1 cellular context compared by ENCODE assay signal in the genomic region with DNA sequence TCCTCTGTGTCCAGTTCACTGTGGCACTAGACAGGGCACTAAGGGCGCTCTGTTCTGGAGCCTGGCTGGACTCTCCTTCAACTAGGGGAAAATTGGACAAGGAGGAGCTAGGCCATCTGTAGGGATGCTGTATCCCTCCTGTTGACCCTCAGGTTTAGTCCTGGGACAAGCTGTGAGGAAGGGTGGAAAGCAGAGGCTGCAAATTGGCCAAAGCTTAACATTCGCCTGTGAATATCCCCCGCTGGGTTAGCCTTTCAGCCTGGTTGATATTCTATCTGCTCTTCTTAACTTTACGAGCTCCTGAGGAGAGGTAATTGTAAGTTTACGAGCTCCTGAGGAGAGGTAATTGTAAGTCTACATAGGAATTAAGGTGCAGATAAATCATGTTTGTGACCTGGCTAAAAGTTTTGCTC.
TF ChIP-seq lines count a peak whose summit lies in the region.

No MANE protein-coding gene starts in this region.

TF ChIP-seq in GM23338, 12 proteins besides CTCF, POLR2A, EP300 and RAD21 (continued from another document):
- TF ChIP-seq, protein P1, sequence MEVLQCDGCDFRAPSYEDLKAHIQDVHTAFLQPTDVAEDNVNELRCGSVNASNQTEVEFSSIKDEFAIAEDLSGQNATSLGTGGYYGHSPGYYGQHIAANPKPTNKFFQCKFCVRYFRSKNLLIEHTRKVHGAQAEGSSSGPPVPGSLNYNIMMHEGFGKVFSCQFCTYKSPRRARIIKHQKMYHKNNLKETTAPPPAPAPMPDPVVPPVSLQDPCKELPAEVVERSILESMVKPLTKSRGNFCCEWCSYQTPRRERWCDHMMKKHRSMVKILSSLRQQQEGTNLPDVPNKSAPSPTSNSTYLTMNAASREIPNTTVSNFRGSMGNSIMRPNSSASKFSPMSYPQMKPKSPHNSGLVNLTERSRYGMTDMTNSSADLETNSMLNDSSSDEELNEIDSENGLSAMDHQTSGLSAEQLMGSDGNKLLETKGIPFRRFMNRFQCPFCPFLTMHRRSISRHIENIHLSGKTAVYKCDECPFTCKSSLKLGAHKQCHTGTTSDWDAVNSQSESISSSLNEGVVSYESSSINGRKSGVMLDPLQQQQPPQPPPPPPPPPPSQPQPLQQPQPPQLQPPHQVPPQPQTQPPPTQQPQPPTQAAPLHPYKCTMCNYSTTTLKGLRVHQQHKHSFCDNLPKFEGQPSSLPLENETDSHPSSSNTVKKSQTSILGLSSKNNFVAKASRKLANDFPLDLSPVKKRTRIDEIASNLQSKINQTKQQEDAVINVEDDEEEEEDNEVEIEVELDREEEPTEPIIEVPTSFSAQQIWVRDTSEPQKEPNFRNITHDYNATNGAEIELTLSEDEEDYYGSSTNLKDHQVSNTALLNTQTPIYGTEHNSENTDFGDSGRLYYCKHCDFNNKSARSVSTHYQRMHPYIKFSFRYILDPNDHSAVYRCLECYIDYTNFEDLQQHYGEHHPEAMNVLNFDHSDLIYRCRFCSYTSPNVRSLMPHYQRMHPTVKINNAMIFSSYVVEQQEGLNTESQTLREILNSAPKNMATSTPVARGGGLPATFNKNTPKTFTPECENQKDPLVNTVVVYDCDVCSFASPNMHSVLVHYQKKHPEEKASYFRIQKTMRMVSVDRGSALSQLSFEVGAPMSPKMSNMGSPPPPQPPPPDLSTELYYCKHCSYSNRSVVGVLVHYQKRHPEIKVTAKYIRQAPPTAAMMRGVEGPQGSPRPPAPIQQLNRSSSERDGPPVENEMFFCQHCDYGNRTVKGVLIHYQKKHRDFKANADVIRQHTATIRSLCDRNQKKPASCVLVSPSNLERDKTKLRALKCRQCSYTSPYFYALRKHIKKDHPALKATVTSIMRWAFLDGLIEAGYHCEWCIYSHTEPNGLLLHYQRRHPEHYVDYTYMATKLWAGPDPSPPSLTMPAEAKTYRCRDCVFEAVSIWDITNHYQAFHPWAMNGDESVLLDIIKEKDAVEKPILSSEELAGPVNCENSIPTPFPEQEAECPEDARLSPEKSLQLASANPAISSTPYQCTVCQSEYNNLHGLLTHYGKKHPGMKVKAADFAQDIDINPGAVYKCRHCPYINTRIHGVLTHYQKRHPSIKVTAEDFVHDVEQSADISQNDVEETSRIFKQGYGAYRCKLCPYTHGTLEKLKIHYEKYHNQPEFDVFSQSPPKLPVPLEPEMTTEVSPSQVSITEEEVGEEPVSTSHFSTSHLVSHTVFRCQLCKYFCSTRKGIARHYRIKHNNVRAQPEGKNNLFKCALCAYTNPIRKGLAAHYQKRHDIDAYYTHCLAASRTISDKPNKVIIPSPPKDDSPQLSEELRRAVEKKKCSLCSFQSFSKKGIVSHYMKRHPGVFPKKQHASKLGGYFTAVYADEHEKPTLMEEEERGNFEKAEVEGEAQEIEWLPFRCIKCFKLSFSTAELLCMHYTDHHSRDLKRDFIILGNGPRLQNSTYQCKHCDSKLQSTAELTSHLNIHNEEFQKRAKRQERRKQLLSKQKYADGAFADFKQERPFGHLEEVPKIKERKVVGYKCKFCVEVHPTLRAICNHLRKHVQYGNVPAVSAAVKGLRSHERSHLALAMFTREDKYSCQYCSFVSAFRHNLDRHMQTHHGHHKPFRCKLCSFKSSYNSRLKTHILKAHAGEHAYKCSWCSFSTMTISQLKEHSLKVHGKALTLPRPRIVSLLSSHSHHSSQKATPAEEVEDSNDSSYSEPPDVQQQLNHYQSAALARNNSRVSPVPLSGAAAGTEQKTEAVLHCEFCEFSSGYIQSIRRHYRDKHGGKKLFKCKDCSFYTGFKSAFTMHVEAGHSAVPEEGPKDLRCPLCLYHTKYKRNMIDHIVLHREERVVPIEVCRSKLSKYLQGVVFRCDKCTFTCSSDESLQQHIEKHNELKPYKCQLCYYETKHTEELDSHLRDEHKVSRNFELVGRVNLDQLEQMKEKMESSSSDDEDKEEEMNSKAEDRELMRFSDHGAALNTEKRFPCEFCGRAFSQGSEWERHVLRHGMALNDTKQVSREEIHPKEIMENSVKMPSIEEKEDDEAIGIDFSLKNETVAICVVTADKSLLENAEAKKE (CRISPR knock-in tag; IDR thresholded peaks at IDR 0.05): peak; percentile 81
